ENCODE assay signal across 8 cellular contexts in the genomic region with DNA sequence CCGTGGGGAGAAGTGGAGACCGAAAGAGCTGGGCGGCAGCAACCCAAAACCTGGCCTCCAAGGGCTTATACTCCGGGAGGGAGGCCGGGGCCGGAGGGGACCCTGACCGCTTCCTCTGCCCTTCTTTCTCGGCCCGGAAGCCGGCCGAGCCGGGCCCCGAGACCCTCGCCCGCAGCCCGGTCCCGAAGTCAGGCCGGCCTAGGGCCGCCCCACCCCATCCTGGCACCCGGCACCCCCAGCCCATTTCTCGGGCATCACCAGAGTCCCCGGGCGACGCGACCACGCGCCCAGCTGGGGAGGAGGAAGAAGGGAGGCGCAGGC. TPM values are rescaled to one million over a fixed set of nuclear protein-coding genes. Genes with fewer than 3 reads are reported as not detected.
A peak's percentile ranks its signal among the peaks of the same experiment; 100 is the strongest.
DNase-seq lines count a peak whose midpoint lies in the region; ATAC-seq and TF ChIP-seq lines count a peak whose summit lies in the region.

No MANE protein-coding gene starts in this region.

- no peak for TF ChIP-seq CTCF in activated CD8-positive, alpha-beta T cell treated with anti-CD3 and anti-CD28 coated beads for 36 hours (IDR thresholded peaks at IDR 0.05)

- peak overlapping the region; percentile 73 for H3K4me3 Mint-ChIP-seq in activated CD8-positive, alpha-beta T cell treated with anti-CD3 and anti-CD28 coated beads for 36 hours

- peak; percentile 0 to 5 for ATAC-seq in activated CD4-positive, CD25-positive, alpha-beta regulatory T cell treated with anti-CD3 and anti-CD28 coated beads, Interleukin-2, amount 50 U/mL, for 24 hours
- peak; percentile 3 for ATAC-seq in HG03095 (IDR thresholded peaks at IDR 0.05; ENCODE audit: unreplicated experiment)
- ATAC-seq in activated CD8-positive, alpha-beta T cell treated with anti-CD3 and anti-CD28 coated beads for 36 hours, result peak; percentile 5

- peaks cover 3% of the 10 kb centered on the region for H3K36me3 Mint-ChIP-seq in activated CD8-positive, alpha-beta T cell treated with anti-CD3 and anti-CD28 coated beads for 36 hours (ENCODE audit: low read depth)

- intact Hi-C loops in activated CD8-positive, alpha-beta T cell treated with anti-CD3 and anti-CD28 coated beads for 36 hours (cut with micrococcal nuclease), result loop anchor here (5.0 kb wide), 1 partner anchor 58 kb away; a partner anchor contains a TSS

- DNase-seq in activated CD4-positive, CD25-positive, alpha-beta regulatory T cell (lab: John Stamatoyannopoulos, UW), result no peak
- DNase-seq in activated CD8-positive, alpha-beta T cell treated with anti-CD3 and anti-CD28 coated beads for 36 hours, result no peak
- DNase-seq in stimulated activated CD8-positive, alpha-beta memory T cell treated with anti-CD3 and anti-CD28 coated beads, Interleukin-15, amount 100 ng/mL, for 24 hours (ENCODE audit: low read depth), result peak; percentile 18
- DNase-seq in NAMALWA (ENCODE audit: low spot score), result no peak
- DNase-seq in NCI-H128 (lab: John Stamatoyannopoulos, UW; ENCODE audit: unreplicated experiment), result no peak

- H3K27ac Mint-ChIP-seq in activated CD8-positive, alpha-beta T cell treated with anti-CD3 and anti-CD28 coated beads for 36 hours, result peak overlapping the region; percentile 21

- POLR2A ChIA-PET in activated CD8-positive, alpha-beta T cell treated with anti-CD3 and anti-CD28 coated beads for 36 hours (lab: Charles Lee), result interaction anchor here (1.1 to 2.4 kb wide), 4 partner anchors 9 to 117 kb away, joined by 3 to 8 read pairs (median 4); a partner anchor contains a TSS

- H3K4me1 Mint-ChIP-seq in activated CD8-positive, alpha-beta T cell treated with anti-CD3 and anti-CD28 coated beads for 36 hours (ENCODE audit: low read depth), result peaks cover 38% of the 10 kb centered on the region

- H3K4me3 ChIP-seq in iPS-11a (ENCODE audit: low read depth, low read length), result peak overlapping the region; percentile 71

- H3K27me3 Mint-ChIP-seq in activated CD8-positive, alpha-beta T cell treated with anti-CD3 and anti-CD28 coated beads for 36 hours, result peaks cover 7% of the 10 kb centered on the region

- CTCF ChIA-PET in activated CD8-positive, alpha-beta T cell treated with anti-CD3 and anti-CD28 coated beads for 36 hours (lab: Charles Lee), result interaction anchor here (1.0 to 2.0 kb wide), 3 partner anchors 11 to 66 kb away, joined by 3 to 10 read pairs (median 4); no protein-coding TSS in a partner anchor

- H3K9me3 Mint-ChIP-seq in activated CD8-positive, alpha-beta T cell treated with anti-CD3 and anti-CD28 coated beads for 36 hours, result no peaks in the 10 kb centered on the region

RNA-seq across cellular contexts. Expression of a gene that starts 0.6 kb away (rescaled TPM):
- total RNA-seq in activated CD8-positive, alpha-beta T cell treated with anti-CD3 and anti-CD28 coated beads for 36 hours, result 1 to 10 TPM; 1.7 to 2.5 TPM

RNA-seq across cellular contexts. Expression of a gene that starts 57.1 kb away (rescaled TPM):
- 1 to 10 TPM; 7.8 to 8.0 TPM for total RNA-seq in activated CD8-positive, alpha-beta T cell treated with anti-CD3 and anti-CD28 coated beads for 36 hours
